1 cellular context compared by ENCODE assay signal in the genomic region with DNA sequence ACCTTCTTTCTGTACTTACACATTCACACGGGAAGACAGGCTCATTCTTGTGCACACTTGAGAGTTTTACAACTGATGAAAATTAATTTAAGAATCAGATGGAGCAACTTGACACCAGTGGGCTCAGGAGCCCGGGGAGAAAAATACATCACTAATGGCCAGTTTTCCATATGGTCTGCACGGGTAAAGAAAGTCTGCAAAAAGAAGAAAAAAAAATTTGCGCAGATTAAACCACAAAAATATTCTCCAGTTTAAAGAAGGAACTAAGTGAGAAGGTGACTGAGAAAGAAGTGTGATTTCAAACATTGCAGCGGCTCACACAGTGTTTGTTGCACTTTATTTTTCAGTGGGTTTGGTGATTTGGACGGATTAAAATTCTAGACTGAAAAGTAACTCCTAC.
TF ChIP-seq lines count a peak whose summit lies in the region.

A gene with protein sequence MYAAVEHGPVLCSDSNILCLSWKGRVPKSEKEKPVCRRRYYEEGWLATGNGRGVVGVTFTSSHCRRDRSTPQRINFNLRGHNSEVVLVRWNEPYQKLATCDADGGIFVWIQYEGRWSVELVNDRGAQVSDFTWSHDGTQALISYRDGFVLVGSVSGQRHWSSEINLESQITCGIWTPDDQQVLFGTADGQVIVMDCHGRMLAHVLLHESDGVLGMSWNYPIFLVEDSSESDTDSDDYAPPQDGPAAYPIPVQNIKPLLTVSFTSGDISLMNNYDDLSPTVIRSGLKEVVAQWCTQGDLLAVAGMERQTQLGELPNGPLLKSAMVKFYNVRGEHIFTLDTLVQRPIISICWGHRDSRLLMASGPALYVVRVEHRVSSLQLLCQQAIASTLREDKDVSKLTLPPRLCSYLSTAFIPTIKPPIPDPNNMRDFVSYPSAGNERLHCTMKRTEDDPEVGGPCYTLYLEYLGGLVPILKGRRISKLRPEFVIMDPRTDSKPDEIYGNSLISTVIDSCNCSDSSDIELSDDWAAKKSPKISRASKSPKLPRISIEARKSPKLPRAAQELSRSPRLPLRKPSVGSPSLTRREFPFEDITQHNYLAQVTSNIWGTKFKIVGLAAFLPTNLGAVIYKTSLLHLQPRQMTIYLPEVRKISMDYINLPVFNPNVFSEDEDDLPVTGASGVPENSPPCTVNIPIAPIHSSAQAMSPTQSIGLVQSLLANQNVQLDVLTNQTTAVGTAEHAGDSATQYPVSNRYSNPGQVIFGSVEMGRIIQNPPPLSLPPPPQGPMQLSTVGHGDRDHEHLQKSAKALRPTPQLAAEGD (N-terminal part only) (plus strand): TSS at position 301 of the 400 bp plus-strand sequence. CDS start 1,552 bp downstream, outside the sequence.

TF ChIP-seq in endothelial cell of umbilical vein, 7 proteins besides CTCF, POLR2A, EP300 and RAD21:
- TF ChIP-seq FOS (IDR thresholded peaks at IDR 0.05; ENCODE audit: borderline replicate concordance, insufficient read depth, low read length) (no peak), GATA2 (IDR thresholded peaks at IDR 0.05; ENCODE audit: insufficient read depth, insufficient read length, low read depth, low read length) (no peak), EZH2 (IDR thresholded peaks at IDR 0.05; ENCODE audit: borderline replicate concordance, low read depth, low read length, severe bottlenecking) (no peak), MYC (IDR thresholded peaks at IDR 0.05; ENCODE audit: low read depth, low read length) (no peak), JUN (IDR thresholded peaks at IDR 0.05; ENCODE audit: borderline replicate concordance, insufficient read depth, insufficient read length, low read depth) (no peak), POLR2AphosphoS5 (IDR thresholded peaks at IDR 0.05; ENCODE audit: insufficient read depth, low read depth, low read length) (no peak)
- TF ChIP-seq, protein P1, sequence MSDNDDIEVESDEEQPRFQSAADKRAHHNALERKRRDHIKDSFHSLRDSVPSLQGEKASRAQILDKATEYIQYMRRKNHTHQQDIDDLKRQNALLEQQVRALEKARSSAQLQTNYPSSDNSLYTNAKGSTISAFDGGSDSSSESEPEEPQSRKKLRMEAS (IDR thresholded peaks at IDR 0.05; ENCODE audit: insufficient read depth, insufficient read length) = no peak
